Comparison of ENCODE assay signal across 1 cellular context in the genomic region with DNA sequence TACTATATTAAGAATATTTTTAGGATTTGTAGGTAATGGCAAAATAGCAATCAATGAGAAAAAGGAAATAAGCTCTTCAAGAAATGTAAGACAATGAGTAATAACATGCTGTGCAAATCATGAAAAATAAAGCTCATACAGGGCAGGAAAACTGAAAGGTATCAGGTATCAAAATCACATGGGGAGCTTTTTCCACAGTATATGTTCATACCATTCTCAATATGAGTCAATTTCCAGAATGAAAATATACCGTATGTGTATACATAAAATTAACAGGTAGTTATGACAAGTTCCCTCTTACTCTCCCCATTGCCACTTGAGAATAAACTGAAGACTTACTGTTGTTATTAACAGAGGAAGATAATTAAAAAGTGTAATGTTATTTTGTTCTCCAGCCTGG.
TF ChIP-seq lines count a peak whose summit lies in the region.

No MANE protein-coding gene starts in this region.

TF ChIP-seq in GM12878, 131 proteins besides CTCF, POLR2A, EP300 and RAD21:
- TF ChIP-seq NFIC (IDR thresholded peaks at IDR 0.05; ENCODE audit: low read depth, low read length): peak; percentile 62; the same call in 1 of the 2 replicates
- TF ChIP-seq, protein P1, sequence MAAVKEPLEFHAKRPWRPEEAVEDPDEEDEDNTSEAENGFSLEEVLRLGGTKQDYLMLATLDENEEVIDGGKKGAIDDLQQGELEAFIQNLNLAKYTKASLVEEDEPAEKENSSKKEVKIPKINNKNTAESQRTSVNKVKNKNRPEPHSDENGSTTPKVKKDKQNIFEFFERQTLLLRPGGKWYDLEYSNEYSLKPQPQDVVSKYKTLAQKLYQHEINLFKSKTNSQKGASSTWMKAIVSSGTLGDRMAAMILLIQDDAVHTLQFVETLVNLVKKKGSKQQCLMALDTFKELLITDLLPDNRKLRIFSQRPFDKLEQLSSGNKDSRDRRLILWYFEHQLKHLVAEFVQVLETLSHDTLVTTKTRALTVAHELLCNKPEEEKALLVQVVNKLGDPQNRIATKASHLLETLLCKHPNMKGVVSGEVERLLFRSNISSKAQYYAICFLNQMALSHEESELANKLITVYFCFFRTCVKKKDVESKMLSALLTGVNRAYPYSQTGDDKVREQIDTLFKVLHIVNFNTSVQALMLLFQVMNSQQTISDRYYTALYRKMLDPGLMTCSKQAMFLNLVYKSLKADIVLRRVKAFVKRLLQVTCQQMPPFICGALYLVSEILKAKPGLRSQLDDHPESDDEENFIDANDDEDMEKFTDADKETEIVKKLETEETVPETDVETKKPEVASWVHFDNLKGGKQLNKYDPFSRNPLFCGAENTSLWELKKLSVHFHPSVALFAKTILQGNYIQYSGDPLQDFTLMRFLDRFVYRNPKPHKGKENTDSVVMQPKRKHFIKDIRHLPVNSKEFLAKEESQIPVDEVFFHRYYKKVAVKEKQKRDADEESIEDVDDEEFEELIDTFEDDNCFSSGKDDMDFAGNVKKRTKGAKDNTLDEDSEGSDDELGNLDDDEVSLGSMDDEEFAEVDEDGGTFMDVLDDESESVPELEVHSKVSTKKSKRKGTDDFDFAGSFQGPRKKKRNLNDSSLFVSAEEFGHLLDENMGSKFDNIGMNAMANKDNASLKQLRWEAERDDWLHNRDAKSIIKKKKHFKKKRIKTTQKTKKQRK (IDR thresholded peaks at IDR 0.05; ENCODE audit: low read depth, low read length): no peak
- TF ChIP-seq, protein P2, sequence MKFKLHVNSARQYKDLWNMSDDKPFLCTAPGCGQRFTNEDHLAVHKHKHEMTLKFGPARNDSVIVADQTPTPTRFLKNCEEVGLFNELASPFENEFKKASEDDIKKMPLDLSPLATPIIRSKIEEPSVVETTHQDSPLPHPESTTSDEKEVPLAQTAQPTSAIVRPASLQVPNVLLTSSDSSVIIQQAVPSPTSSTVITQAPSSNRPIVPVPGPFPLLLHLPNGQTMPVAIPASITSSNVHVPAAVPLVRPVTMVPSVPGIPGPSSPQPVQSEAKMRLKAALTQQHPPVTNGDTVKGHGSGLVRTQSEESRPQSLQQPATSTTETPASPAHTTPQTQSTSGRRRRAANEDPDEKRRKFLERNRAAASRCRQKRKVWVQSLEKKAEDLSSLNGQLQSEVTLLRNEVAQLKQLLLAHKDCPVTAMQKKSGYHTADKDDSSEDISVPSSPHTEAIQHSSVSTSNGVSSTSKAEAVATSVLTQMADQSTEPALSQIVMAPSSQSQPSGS (IDR thresholded peaks at IDR 0.05; ENCODE audit: low read length): peak; percentile 65; the same call in 1 of the 2 replicates
- no peak for TF ChIP-seq EED (IDR thresholded peaks at IDR 0.05; ENCODE audit: low read depth)
- TF ChIP-seq, protein P3, sequence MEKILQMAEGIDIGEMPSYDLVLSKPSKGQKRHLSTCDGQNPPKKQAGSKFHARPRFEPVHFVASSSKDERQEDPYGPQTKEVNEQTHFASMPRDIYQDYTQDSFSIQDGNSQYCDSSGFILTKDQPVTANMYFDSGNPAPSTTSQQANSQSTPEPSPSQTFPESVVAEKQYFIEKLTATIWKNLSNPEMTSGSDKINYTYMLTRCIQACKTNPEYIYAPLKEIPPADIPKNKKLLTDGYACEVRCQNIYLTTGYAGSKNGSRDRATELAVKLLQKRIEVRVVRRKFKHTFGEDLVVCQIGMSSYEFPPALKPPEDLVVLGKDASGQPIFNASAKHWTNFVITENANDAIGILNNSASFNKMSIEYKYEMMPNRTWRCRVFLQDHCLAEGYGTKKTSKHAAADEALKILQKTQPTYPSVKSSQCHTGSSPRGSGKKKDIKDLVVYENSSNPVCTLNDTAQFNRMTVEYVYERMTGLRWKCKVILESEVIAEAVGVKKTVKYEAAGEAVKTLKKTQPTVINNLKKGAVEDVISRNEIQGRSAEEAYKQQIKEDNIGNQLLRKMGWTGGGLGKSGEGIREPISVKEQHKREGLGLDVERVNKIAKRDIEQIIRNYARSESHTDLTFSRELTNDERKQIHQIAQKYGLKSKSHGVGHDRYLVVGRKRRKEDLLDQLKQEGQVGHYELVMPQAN (conservative IDR thresholded peaks at IDR 0.05): no peak
- no peak for TF ChIP-seq RBBP5 (conservative IDR thresholded peaks at IDR 0.05)
- TF ChIP-seq, protein P4, sequence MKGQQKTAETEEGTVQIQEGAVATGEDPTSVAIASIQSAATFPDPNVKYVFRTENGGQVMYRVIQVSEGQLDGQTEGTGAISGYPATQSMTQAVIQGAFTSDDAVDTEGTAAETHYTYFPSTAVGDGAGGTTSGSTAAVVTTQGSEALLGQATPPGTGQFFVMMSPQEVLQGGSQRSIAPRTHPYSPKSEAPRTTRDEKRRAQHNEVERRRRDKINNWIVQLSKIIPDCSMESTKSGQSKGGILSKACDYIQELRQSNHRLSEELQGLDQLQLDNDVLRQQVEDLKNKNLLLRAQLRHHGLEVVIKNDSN (IDR thresholded peaks at IDR 0.05; ENCODE audit: borderline replicate concordance, extremely low read length, insufficient read depth, low read depth, low read length): no peak
- TF ChIP-seq, protein P5, sequence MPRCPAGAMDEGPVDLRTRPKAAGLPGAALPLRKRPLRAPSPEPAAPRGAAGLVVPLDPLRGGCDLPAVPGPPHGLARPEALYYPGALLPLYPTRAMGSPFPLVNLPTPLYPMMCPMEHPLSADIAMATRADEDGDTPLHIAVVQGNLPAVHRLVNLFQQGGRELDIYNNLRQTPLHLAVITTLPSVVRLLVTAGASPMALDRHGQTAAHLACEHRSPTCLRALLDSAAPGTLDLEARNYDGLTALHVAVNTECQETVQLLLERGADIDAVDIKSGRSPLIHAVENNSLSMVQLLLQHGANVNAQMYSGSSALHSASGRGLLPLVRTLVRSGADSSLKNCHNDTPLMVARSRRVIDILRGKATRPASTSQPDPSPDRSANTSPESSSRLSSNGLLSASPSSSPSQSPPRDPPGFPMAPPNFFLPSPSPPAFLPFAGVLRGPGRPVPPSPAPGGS (IDR thresholded peaks at IDR 0.05; ENCODE audit: borderline replicate concordance, insufficient read depth, low read depth, low read length, poor library complexity, severe bottlenecking): peak; percentile 43
- no peak for TF ChIP-seq CBX3 (IDR thresholded peaks at IDR 0.05; ENCODE audit: borderline replicate concordance, low read depth)
- no peak for TF ChIP-seq ESRRA (IDR thresholded peaks at IDR 0.05; ENCODE audit: low read length)
- TF ChIP-seq, protein P6, sequence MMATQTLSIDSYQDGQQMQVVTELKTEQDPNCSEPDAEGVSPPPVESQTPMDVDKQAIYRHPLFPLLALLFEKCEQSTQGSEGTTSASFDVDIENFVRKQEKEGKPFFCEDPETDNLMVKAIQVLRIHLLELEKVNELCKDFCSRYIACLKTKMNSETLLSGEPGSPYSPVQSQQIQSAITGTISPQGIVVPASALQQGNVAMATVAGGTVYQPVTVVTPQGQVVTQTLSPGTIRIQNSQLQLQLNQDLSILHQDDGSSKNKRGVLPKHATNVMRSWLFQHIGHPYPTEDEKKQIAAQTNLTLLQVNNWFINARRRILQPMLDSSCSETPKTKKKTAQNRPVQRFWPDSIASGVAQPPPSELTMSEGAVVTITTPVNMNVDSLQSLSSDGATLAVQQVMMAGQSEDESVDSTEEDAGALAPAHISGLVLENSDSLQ (IDR thresholded peaks at IDR 0.05): no peak
- TF ChIP-seq MYC (IDR thresholded peaks at IDR 0.05; ENCODE audit: insufficient read depth, insufficient read length, insufficient replicate concordance, low read length, severe bottlenecking): no peak
- TF ChIP-seq CREB1 (IDR thresholded peaks at IDR 0.05; ENCODE audit: low read depth): no peak
- no peak for TF ChIP-seq IRF4 (IDR thresholded peaks at IDR 0.05; ENCODE audit: low read depth, low read length)
- no peak for TF ChIP-seq DPF2 (IDR thresholded peaks at IDR 0.05)
- TF ChIP-seq, protein P7, sequence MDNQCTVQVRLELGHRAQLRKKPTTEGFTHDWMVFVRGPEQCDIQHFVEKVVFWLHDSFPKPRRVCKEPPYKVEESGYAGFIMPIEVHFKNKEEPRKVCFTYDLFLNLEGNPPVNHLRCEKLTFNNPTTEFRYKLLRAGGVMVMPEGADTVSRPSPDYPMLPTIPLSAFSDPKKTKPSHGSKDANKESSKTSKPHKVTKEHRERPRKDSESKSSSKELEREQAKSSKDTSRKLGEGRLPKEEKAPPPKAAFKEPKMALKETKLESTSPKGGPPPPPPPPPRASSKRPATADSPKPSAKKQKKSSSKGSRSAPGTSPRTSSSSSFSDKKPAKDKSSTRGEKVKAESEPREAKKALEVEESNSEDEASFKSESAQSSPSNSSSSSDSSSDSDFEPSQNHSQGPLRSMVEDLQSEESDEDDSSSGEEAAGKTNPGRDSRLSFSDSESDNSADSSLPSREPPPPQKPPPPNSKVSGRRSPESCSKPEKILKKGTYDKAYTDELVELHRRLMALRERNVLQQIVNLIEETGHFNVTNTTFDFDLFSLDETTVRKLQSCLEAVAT (IDR thresholded peaks at IDR 0.05): no peak
- no peak for TF ChIP-seq RELA (IDR thresholded peaks at IDR 0.05; ENCODE audit: borderline replicate concordance, partially characterized antibody)
- no peak for TF ChIP-seq ZSCAN29 (IDR thresholded peaks at IDR 0.05)
- no peak for TF ChIP-seq YY1 (IDR thresholded peaks at IDR 0.05; ENCODE audit: low read depth, low read length)
- peak; percentile 78 for TF ChIP-seq JUNB (IDR thresholded peaks at IDR 0.05)
- TF ChIP-seq KLF5 (IDR thresholded peaks at IDR 0.05; ENCODE audit: partially characterized antibody): no peak
- TF ChIP-seq ZNF274 (IDR thresholded peaks at IDR 0.05; ENCODE audit: insufficient read depth, insufficient read length): no peak
- TF ChIP-seq ZNF622 (IDR thresholded peaks at IDR 0.05): no peak
- no peak for TF ChIP-seq CREM (IDR thresholded peaks at IDR 0.05; ENCODE audit: low read depth)
- peak in 1 of 2 experiments; percentile 60; a peak in 1 of 4 replicates for TF ChIP-seq ETV6 (conservative IDR thresholded peaks at IDR 0.05 in 1 of 2, IDR thresholded peaks at IDR 0.05 in 1 of 2; ENCODE audit: borderline replicate concordance in 1 of 2, low read depth in 1 of 2)
- 0 out of 2 replicates have a peak, but pooled peaks have one; percentile 35 for TF ChIP-seq FOXM1 (IDR thresholded peaks at IDR 0.05; ENCODE audit: low read depth, low read length)
- no peak for TF ChIP-seq MEF2B (IDR thresholded peaks at IDR 0.05; ENCODE audit: partially characterized antibody, poor library complexity, severe bottlenecking)
- TF ChIP-seq, protein P8, sequence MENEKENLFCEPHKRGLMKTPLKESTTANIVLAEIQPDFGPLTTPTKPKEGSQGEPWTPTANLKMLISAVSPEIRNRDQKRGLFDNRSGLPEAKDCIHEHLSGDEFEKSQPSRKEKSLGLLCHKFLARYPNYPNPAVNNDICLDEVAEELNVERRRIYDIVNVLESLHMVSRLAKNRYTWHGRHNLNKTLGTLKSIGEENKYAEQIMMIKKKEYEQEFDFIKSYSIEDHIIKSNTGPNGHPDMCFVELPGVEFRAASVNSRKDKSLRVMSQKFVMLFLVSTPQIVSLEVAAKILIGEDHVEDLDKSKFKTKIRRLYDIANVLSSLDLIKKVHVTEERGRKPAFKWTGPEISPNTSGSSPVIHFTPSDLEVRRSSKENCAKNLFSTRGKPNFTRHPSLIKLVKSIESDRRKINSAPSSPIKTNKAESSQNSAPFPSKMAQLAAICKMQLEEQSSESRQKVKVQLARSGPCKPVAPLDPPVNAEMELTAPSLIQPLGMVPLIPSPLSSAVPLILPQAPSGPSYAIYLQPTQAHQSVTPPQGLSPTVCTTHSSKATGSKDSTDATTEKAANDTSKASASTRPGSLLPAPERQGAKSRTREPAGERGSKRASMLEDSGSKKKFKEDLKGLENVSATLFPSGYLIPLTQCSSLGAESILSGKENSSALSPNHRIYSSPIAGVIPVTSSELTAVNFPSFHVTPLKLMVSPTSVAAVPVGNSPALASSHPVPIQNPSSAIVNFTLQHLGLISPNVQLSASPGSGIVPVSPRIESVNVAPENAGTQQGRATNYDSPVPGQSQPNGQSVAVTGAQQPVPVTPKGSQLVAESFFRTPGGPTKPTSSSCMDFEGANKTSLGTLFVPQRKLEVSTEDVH (IDR thresholded peaks at IDR 0.05; ENCODE audit: low read depth, partially characterized antibody): no peak
- TF ChIP-seq CHD2 (IDR thresholded peaks at IDR 0.05; ENCODE audit: borderline replicate concordance, low read depth, low read length): no peak
- no peak for TF ChIP-seq SREBF1 (IDR thresholded peaks at IDR 0.05; ENCODE audit: low read length)
